Comparison of ENCODE assay signal across 1 cellular context in the genomic region with DNA sequence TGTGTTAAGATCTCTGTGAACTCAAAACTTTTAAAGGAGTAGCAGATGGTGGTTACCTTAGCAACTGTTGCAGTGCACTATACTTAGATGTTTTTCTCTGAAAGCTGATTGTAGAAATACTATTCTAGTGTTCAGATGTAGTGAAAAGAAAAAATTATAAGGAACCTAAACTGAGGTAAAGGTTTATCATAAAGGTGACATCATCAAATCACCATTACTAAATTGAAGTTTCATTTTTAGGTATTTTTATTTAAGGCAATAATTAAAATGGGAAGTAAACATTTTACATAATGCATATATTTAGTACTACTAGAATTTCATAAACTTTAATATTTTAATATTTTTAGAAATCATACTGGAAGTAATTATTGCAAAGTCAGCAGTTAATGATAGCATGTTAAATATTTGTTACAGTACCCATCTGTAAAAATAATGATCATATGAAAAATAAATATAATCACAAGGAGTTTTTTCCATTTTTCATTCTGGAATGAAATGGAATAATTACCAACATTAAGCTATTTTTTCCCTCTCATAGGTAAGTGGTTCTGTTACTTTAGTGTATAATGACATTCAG.
TF ChIP-seq lines count a peak whose summit lies in the region.

No MANE protein-coding gene starts in this region.

TF ChIP-seq in HepG2, 621 proteins besides CTCF, POLR2A, EP300 and RAD21 (continued from another document):
- TF ChIP-seq, protein P1, sequence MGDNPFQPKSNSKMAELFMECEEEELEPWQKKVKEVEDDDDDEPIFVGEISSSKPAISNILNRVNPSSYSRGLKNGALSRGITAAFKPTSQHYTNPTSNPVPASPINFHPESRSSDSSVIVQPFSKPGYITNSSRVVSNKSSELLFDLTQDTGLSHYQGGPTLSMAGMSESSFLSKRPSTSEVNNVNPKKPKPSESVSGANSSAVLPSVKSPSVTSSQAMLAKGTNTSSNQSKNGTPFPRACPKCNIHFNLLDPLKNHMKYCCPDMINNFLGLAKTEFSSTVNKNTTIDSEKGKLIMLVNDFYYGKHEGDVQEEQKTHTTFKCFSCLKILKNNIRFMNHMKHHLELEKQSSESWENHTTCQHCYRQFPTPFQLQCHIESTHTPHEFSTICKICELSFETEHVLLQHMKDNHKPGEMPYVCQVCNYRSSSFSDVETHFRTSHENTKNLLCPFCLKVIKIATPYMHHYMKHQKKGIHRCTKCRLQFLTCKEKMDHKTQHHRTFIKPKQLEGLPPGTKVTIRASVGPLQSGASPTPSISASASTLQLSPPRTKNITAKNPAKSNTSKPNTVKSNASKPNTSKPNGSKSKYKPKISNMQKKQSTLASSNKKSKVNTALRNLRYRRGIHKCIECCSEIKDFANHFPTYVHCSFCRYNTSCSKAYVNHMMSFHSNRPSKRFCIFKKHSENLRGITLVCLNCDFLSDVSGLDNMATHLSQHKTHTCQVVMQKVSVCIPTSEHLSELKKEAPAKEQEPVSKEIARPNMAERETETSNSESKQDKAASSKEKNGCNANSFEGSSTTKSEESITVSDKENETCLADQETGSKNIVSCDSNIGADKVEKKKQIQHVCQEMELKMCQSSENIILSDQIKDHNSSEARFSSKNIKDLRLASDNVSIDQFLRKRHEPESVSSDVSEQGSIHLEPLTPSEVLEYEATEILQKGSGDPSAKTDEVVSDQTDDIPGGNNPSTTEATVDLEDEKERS (CRISPR knock-in tag; IDR thresholded peaks at IDR 0.05) = no peak
- TF ChIP-seq THYN1 (CRISPR knock-in tag; IDR thresholded peaks at IDR 0.05; ENCODE audit: borderline replicate concordance, low read depth) (no peak), ATF7 (IDR thresholded peaks at IDR 0.05) (peak; percentile 80), ATF7 (CRISPR knock-in tag; IDR thresholded peaks at IDR 0.05) (no peak), WIZ (CRISPR knock-in tag; IDR thresholded peaks at IDR 0.05) (no peak), NFRKB (IDR thresholded peaks at IDR 0.05) (no peak), MLLT10 (CRISPR knock-in tag; IDR thresholded peaks at IDR 0.05) (no peak), ZNF652 (CRISPR knock-in tag; IDR thresholded peaks at IDR 0.05; ENCODE audit: borderline replicate concordance, low read depth) (no peak), HES4 (CRISPR knock-in tag; IDR thresholded peaks at IDR 0.05; ENCODE audit: borderline replicate concordance) (no peak)
- TF ChIP-seq, protein P2, sequence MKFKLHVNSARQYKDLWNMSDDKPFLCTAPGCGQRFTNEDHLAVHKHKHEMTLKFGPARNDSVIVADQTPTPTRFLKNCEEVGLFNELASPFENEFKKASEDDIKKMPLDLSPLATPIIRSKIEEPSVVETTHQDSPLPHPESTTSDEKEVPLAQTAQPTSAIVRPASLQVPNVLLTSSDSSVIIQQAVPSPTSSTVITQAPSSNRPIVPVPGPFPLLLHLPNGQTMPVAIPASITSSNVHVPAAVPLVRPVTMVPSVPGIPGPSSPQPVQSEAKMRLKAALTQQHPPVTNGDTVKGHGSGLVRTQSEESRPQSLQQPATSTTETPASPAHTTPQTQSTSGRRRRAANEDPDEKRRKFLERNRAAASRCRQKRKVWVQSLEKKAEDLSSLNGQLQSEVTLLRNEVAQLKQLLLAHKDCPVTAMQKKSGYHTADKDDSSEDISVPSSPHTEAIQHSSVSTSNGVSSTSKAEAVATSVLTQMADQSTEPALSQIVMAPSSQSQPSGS (CRISPR knock-in tag; IDR thresholded peaks at IDR 0.05) = no peak
